Comparison of ENCODE assay signal across 8 cellular contexts in genomic region chr10:21989453-21990154, GRCh38. TPM values are rescaled to one million over a fixed set of nuclear protein-coding genes. Genes with fewer than 3 reads are reported as not detected.
DNase-seq lines count a peak whose midpoint lies in the region; ATAC-seq lines count a peak whose summit lies in the region.

No MANE protein-coding gene starts in this region.

- H3K27me3 Mint-ChIP-seq in activated T-cell treated with anti-CD3 and anti-CD28 coated beads, Interleukin-2, amount 50 U/mL, for 72 hours (ENCODE audit: low read depth), result no peaks in the 10 kb centered on the region

- peaks cover 0 to 2% of the 10 kb centered on the region in 2 donors for H3K9me3 Mint-ChIP-seq in activated T-cell treated with anti-CD3 and anti-CD28 coated beads, Interleukin-2, amount 50 U/mL, for 72 hours

- DNase-seq in DMS 273 treated with DMSO at 0.1 percent for 48 hours (lab: John Stamatoyannopoulos, UW) (peak; percentile 13), NCI-H446 treated with DMSO at 0.1 percent for 48 hours (lab: John Stamatoyannopoulos, UW) (peak; percentile 32), globus pallidus (ENCODE audit: low spot score) (peak; percentile 55), pons (ENCODE audit: low spot score) (peak; percentile 77), NCI-H187 (lab: John Stamatoyannopoulos, UW) (no peak)
- peak; percentile 34 to 36 for DNase-seq in activated T-cell treated with anti-CD3 and anti-CD28 coated beads, Interleukin-2, amount 50 U/mL, for 72 hours

- H3K36me3 Mint-ChIP-seq in activated T-cell treated with anti-CD3 and anti-CD28 coated beads, Interleukin-2, amount 50 U/mL, for 72 hours (ENCODE audit: insufficient read depth in 2 of 2), result peaks cover 0 to 2% of the 10 kb centered on the region in 2 donors

- no peak overlapping the region for H3K4me3 Mint-ChIP-seq in activated T-cell treated with anti-CD3 and anti-CD28 coated beads, Interleukin-2, amount 50 U/mL, for 72 hours

- ATAC-seq in GM19328 (IDR thresholded peaks at IDR 0.05; ENCODE audit: unreplicated experiment) (peak; percentile 80), HG03175 (IDR thresholded peaks at IDR 0.05; ENCODE audit: unreplicated experiment) (peak; percentile 89)
- peak; percentile 82 for ATAC-seq in activated T-cell treated with anti-CD3 and anti-CD28 coated beads, Interleukin-2, amount 50 U/mL, for 72 hours (replicated peaks in 1 of 2)

- no peaks in the 10 kb centered on the region for H3K4me1 Mint-ChIP-seq in activated T-cell treated with anti-CD3 and anti-CD28 coated beads, Interleukin-2, amount 50 U/mL, for 72 hours (ENCODE audit: low read depth)

- no peak overlapping the region for H3K27ac Mint-ChIP-seq in activated T-cell treated with anti-CD3 and anti-CD28 coated beads, Interleukin-2, amount 50 U/mL, for 72 hours

RNA-seq across cellular contexts. Expression of gene DNAJC1, which starts 13.9 kb away (rescaled TPM):
- total RNA-seq in activated T-cell treated with anti-CD3 and anti-CD28 coated beads, Interleukin-2, amount 50 U/mL, for 72 hours, result 10 to 100 TPM; 40.6 to 42.4 TPM

Comparison
In these comparisons a context has a peak if more than half of its experiments do, and no peak if none do; other contexts are left out.
1. DNase-seq: peak in DMS 273 treated with DMSO at 0.1 percent for 48 hours (single experiment), NCI-H446 treated with DMSO at 0.1 percent for 48 hours (single experiment), activated T-cell treated with anti-CD3 and anti-CD28 coated beads, Interleukin-2, amount 50 U/mL, for 72 hours (2 of 2), globus pallidus (single experiment) and pons (single experiment); none in NCI-H187 (0 of 2).
2. Peak in every context shown above with its lines, with median percentiles within 50 percentile points of each other: ATAC-seq.